14 cellular contexts compared by ENCODE assay signal in the genomic region with DNA sequence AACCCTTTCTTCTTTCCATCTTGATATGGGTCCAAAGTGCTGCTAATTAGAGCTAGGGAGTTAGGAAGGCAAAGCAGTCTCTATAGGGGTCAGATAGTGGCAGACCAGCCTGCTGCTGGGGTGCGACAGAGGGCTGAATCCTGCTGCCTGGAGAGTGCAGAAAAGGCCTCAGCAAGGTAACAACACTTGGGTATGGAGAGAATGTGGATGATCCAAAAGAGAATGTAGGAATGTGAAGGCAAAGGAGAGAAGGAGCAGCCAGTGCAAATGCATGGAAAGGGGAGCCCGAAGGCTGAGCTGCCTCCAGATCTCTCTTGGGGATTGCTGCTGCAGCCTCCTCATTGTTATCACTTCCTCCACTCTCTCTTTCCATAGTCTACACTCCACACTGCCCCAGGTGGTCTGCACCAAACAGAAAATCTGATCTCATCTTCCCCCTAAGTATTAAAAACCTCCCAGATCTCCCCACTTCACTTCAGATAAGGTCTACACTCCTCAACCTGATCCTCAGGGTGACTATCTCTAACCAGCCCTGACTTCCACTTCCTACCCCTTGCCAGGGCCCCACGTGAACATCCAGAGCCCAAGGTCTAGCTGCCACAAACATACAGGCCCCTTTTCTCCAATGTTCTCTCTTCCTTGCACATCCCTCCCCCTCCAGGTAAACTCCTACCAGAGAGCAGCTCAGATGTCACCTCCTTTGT. TPM values are rescaled to one million over a fixed set of nuclear protein-coding genes. Genes with fewer than 3 reads are reported as not detected.
DNase-seq lines count a peak whose midpoint lies in the region; ATAC-seq, FAIRE-seq and TF ChIP-seq lines count a peak whose summit lies in the region.
"Had no signal": no experiment of that assay in that cellular context is flagged by ENCODE, and none has a peak within 500 bp of the region (broad histone marks: within the 10 kb centered on the region; RNA-seq: fewer than 3 reads in every experiment).

No MANE protein-coding gene starts in this region.

- DNase-seq in H1 (ENCODE audit: low read depth in 1 of 2, low spot score in 2 of 2), result no peak
- no peak for DNase-seq in neuronal stem cell (ENCODE audit: low spot score)
- no peak for DNase-seq in DMS153 (lab: John Stamatoyannopoulos, UW)
- no peak for DNase-seq in central memory CD4-positive, alpha-beta T cell
- DNase-seq in stimulated activated naive CD4-positive, alpha-beta T cell (lab: John Stamatoyannopoulos, UW), result no peak
- DNase-seq: DMS53; mucosa of descending colon; NK-92 treated with Interleukin-12 subunit alpha and Interleukin-12 subunit beta, amount 100 ng/mL, for 24 hours; stimulated activated CD4-positive, alpha-beta T cell treated with anti-CD3 and anti-CD28 coated beads, Interleukin-1b, Interleukin-23, amount 100 ng/mL, for 48 hours had no signal

- TF ChIP-seq POLR2A in H1 (IDR thresholded peaks at IDR 0.05; ENCODE audit: control extremely low read depth in 1 of 2, low read depth in 2 of 2, low read length in 2 of 2), result no peak

- no peaks in the 10 kb centered on the region for H3K79me2 ChIP-seq in H1 (ENCODE audit: control insufficient read depth in 1 of 2, insufficient read depth in 2 of 2, low read length in 2 of 2)

- H3K23ac ChIP-seq in H1 (ENCODE audit: insufficient read length) (no peak overlapping the region), neuronal stem cell (ENCODE audit: low read depth, low read length, poor library complexity) (no peak overlapping the region)

- H3K9me3 ChIP-seq in BLaER1 (no peaks in the 10 kb centered on the region), H1 (ENCODE audit: insufficient read depth in 2 of 2, low read depth in 1 of 2, low read length in 1 of 2) (no peaks in the 10 kb centered on the region), neuronal stem cell (replicated peaks in 1 of 2; ENCODE audit: control insufficient read depth in 2 of 2, insufficient read depth in 1 of 2, low read depth in 1 of 2, low read length in 2 of 2) (no peaks in the 10 kb centered on the region)
- H3K9me3 ChIP-seq: mucosa of descending colon had no signal

- no peaks in the 10 kb centered on the region for H3K79me1 ChIP-seq in H1 (ENCODE audit: low read depth, low read length)
- H3K79me1 ChIP-seq in neuronal stem cell (ENCODE audit: low read depth, low read length), result no peaks in the 10 kb centered on the region

- H4K91ac ChIP-seq in H1 (replicated peaks; ENCODE audit: insufficient read length, low read length) (no peak overlapping the region), neuronal stem cell (ENCODE audit: low read depth, low read length, poor library complexity) (no peak overlapping the region)

- no peaks in the 10 kb centered on the region; the same call in 1 of the 2 replicates for H4K20me1 ChIP-seq in BLaER1
- H4K20me1 ChIP-seq in H1 (replicated peaks in 1 of 2; ENCODE audit: control insufficient read depth in 1 of 2, insufficient read depth in 2 of 2, low read length in 2 of 2), result no peaks in the 10 kb centered on the region

- H2BK120ac ChIP-seq in H1 (replicated peaks; ENCODE audit: low read depth, low read length), result no peak overlapping the region
- H2BK120ac ChIP-seq in neuronal stem cell (ENCODE audit: low read depth, low read length), result no peak overlapping the region

- CTCF ChIA-PET in H1 (lab: Charles Lee; ENCODE audit: partially characterized antibody), result interaction anchor here (0.6 to 4.3 kb wide), 11 partner anchors 8 to 674 kb away, joined by 3 to 15 read pairs (median 4); no protein-coding TSS in a partner anchor

- no peaks in the 10 kb centered on the region for H3K36me3 ChIP-seq in BLaER1
- H3K36me3 ChIP-seq in H1 (ENCODE audit: control insufficient read depth in 2 of 4, insufficient read depth in 4 of 4, low read length in 3 of 4), result no peaks in the 10 kb centered on the region
- no peaks in the 10 kb centered on the region for H3K36me3 ChIP-seq in neuronal stem cell (replicated peaks in 1 of 2; ENCODE audit: control insufficient read depth in 2 of 2, insufficient read depth in 2 of 2, low read length in 2 of 2)

- 0 out of 2 replicates have a peak overlapping the region, but pooled peaks have one; percentile 19 for H2BK20ac ChIP-seq in H1 (ENCODE audit: low read length)

- no peaks in the 10 kb centered on the region for H3K23me2 ChIP-seq in H1 (ENCODE audit: low read depth, low read length)

- no peak for TF ChIP-seq CTCF in H1 (IDR thresholded peaks at IDR 0.05; ENCODE audit: control extremely low read depth in 1 of 3, insufficient read depth in 1 of 3, low read depth in 1 of 3, low read length in 3 of 3)

- POLR2A ChIA-PET in H1 (lab: Charles Lee; ENCODE audit: partially characterized antibody), result interaction anchor here (0.6 to 1.6 kb wide), 6 partner anchors 8 to 111 kb away, joined by 3 to 5 read pairs (median 4); no protein-coding TSS in a partner anchor

- H4K8ac ChIP-seq in H1 (ENCODE audit: extremely low read depth, insufficient read depth, low read length), result no peak overlapping the region
- H4K8ac ChIP-seq in neuronal stem cell (ENCODE audit: low read depth, low read length), result no peak overlapping the region

- peak overlapping the region; percentile 78; the same call in 1 of the 2 replicates for H3K18ac ChIP-seq in H1 (ENCODE audit: extremely low read depth, low read length)
- H3K18ac ChIP-seq in neuronal stem cell (ENCODE audit: low read length), result no peak overlapping the region

- H3K14ac ChIP-seq in H1 (ENCODE audit: insufficient read length), result no peak overlapping the region
- no peak overlapping the region for H3K14ac ChIP-seq in neuronal stem cell (ENCODE audit: low read length)

- H2AFZ ChIP-seq in H1 (ENCODE audit: low read length) (0 out of 2 replicates have a peak overlapping the region, but pooled peaks have one; percentile 16), neuronal stem cell (ENCODE audit: low read length) (no peak overlapping the region)

- no peak overlapping the region for H3K4ac ChIP-seq in H1 (replicated peaks; ENCODE audit: insufficient read length, low read depth, low read length)
- H3K4ac ChIP-seq in neuronal stem cell (ENCODE audit: low read length), result no peak overlapping the region

- H2BK12ac ChIP-seq in H1 (ENCODE audit: low read depth, low read length) (no peak overlapping the region; the same call in 1 of the 2 replicates), neuronal stem cell (ENCODE audit: low read length) (no peak overlapping the region)

- H3K9ac ChIP-seq in BLaER1, result 0 out of 2 replicates have a peak overlapping the region, but pooled peaks have one; percentile 25
- no peak overlapping the region for H3K9ac ChIP-seq in H1 (replicated peaks in 1 of 4; ENCODE audit: extremely low read depth in 1 of 4, low read depth in 3 of 4, low read length in 3 of 4)
- H3K9ac ChIP-seq in neuronal stem cell (ENCODE audit: low read depth, low read length, poor library complexity), result no peak overlapping the region
- H3K9ac ChIP-seq: KMS-11 had no signal

- peak overlapping the region; percentile 62 for H3K4me2 ChIP-seq in BLaER1
- H3K4me2 ChIP-seq in H1 (ENCODE audit: insufficient read depth in 1 of 2, low read depth in 2 of 2, low read length in 2 of 2), result peak overlapping the region; percentile 24 to 37
- H3K4me2 ChIP-seq in neuronal stem cell (ENCODE audit: insufficient read depth, low read length, poor library complexity, severe bottlenecking), result no peak overlapping the region
- H3K4me2 ChIP-seq: KMS-11 had no signal

- ATAC-seq in GM18907 (IDR thresholded peaks at IDR 0.05; ENCODE audit: unreplicated experiment), result no peak
- ATAC-seq: mucosa of descending colon had no signal

- TF ChIP-seq RAD21 in Ishikawa (IDR thresholded peaks at IDR 0.05; ENCODE audit: low read depth) (no peak), H1 (IDR thresholded peaks at IDR 0.05 in 1 of 2, conservative IDR thresholded peaks at IDR 0.05 in 1 of 2; ENCODE audit: low read depth in 2 of 2, low read length in 2 of 2) (no peak)

- H3K4me3 ChIP-seq in BLaER1 (no peak overlapping the region), H1 (ENCODE audit: extremely low read depth in 1 of 4, insufficient read depth in 2 of 4, low read depth in 3 of 4, low read length in 4 of 4) (no peak overlapping the region), neuronal stem cell (ENCODE audit: low read length in 2 of 2) (no peak overlapping the region)
- H3K4me3 ChIP-seq: mucosa of descending colon had no signal

- WGBS in H1 (ENCODE audit: extremely low coverage in 1 of 2, insufficient coverage in 1 of 2, insufficient read length in 1 of 2, insufficient replicate concordance in 2 of 2, low coverage in 1 of 2, low lambda C conversion rate in 2 of 2, missing lambda C conversion rate in 1 of 2), 2 experiments, result 56% methylated on average over 3 of the region's 3 CpGs; no CpG with 5 or more reads in 1 of the 2 experiments
- WGBS in neuronal stem cell (ENCODE audit: extremely low coverage in 2 of 2, insufficient read length in 2 of 2, insufficient replicate concordance in 1 of 2), 2 donors, result no CpG with 5 or more reads among the region's 3 CpGs

- H4K5ac ChIP-seq in H1 (ENCODE audit: insufficient read length, low read depth, low read length), result no peak overlapping the region

- peaks cover 15% of the 10 kb centered on the region for H3K4me1 ChIP-seq in BLaER1
- H3K4me1 ChIP-seq in H1 (replicated peaks in 1 of 4; ENCODE audit: control insufficient read depth in 3 of 4, insufficient read depth in 4 of 4, low read length in 3 of 4), result peaks cover 3 to 16% (median 12%) of the 10 kb centered on the region in 4 experiments
- H3K4me1 ChIP-seq in neuronal stem cell (ENCODE audit: control insufficient read depth in 2 of 2, insufficient read depth in 1 of 2, low read depth in 1 of 2, low read length in 2 of 2), result peaks cover 14 to 37% of the 10 kb centered on the region in 2 donors

- no peaks in the 10 kb centered on the region for H3K27me3 ChIP-seq in BLaER1
- H3K27me3 ChIP-seq in H1 (replicated peaks in 1 of 4; ENCODE audit: control insufficient read depth in 3 of 4, extremely low read depth in 1 of 4, insufficient read depth in 3 of 4, low read length in 3 of 4), result no peaks in the 10 kb centered on the region
- no peaks in the 10 kb centered on the region for H3K27me3 ChIP-seq in neuronal stem cell (ENCODE audit: control insufficient read depth in 3 of 3, insufficient read depth in 3 of 3, low read depth in 1 of 3, low read length in 3 of 3)

- H3K56ac ChIP-seq in H1 (replicated peaks; ENCODE audit: insufficient read length, low read depth, low read length), result no peak overlapping the region

- 0 out of 2 replicates have a peak overlapping the region, but pooled peaks have one; percentile 0 for H3K27ac ChIP-seq in BLaER1
- no peak overlapping the region for H3K27ac ChIP-seq in H1 (ENCODE audit: low read depth, low read length)
- H3K27ac ChIP-seq in neuronal stem cell (replicated peaks; ENCODE audit: low read length), result peak overlapping the region; percentile 29
- H3K27ac ChIP-seq: KMS-11, VCaP had no signal

- H2BK15ac ChIP-seq in H1 (ENCODE audit: low read length), result 0 out of 2 replicates have a peak overlapping the region, but pooled peaks have one; percentile 50
- no peak overlapping the region for H2BK15ac ChIP-seq in neuronal stem cell (ENCODE audit: low read length)

- H2AK5ac ChIP-seq in H1 (ENCODE audit: low read depth, low read length), result no peak overlapping the region
- no peak overlapping the region for H2AK5ac ChIP-seq in neuronal stem cell (ENCODE audit: low read depth, low read length)

- FAIRE-seq in H1 (lab: Jason Lieb, UNC), result no peak

- H2BK5ac ChIP-seq in H1 (ENCODE audit: low read depth, low read length) (no peak overlapping the region; the same call in 1 of the 2 replicates), neuronal stem cell (ENCODE audit: low read length) (no peak overlapping the region)

- TF ChIP-seq EP300 in Ishikawa (IDR thresholded peaks at IDR 0.05; ENCODE audit: borderline replicate concordance) (no peak), H1 (IDR thresholded peaks at IDR 0.05; ENCODE audit: borderline replicate concordance in 1 of 2, low read depth in 2 of 2, low read length in 2 of 2) (no peak)

RNA-seq across cellular contexts. Expression of a gene that starts 28.8 kb away (rescaled TPM):
- total RNA-seq in H1 (2021; fragmentation: NEBNext Ultra II Directional; extraction: Animal tissue kit (Norgen Biotek cat#: 25700)), result 3.3 and 3.4 TPM in 2 replicates
- polyA plus RNA-seq in H1 (2011; rRNA removed), result 2.0 and 4.2 TPM in 2 replicates
- 2.8 TPM for polyA plus RNA-seq in H1 (2011; cell fraction: cytosol; rRNA removed)
- polyA plus RNA-seq in H1 (2011; cell fraction: nucleus; rRNA removed), result 5.6 TPM
- 2.4 to 3.2 TPM (median 2.7 TPM) in 4 replicates for polyA plus RNA-seq in H1 (2012, experiment 1 of 2)
- 3.4 TPM for polyA plus RNA-seq in H1 (2012, experiment 2 of 2)
- polyA plus RNA-seq in H1 (2013, experiment 1 of 2), result 4.5 TPM
- polyA plus RNA-seq in H1 (2013, experiment 2 of 2), result 4.3 TPM
- 3.0 and 4.6 TPM in 2 replicates for polyA minus RNA-seq in H1 (2011; rRNA and poly(A)+ RNA removed)
- 1.7 TPM for polyA minus RNA-seq in H1 (2011; cell fraction: cytosol; rRNA and poly(A)+ RNA removed)
- 5.1 TPM for polyA minus RNA-seq in H1 (2011; cell fraction: nucleus; rRNA and poly(A)+ RNA removed)
- 11.3 TPM for polyA plus RNA-seq in neuronal stem cell (2013, experiment 1 of 2)
- polyA plus RNA-seq in neuronal stem cell (2013, experiment 2 of 2), result 12.2 TPM

RNA-seq across cellular contexts. Expression of a gene that starts 29.2 kb away (rescaled TPM):
- not detected in 2 replicates for total RNA-seq in H1 (2021; fragmentation: NEBNext Ultra II Directional; extraction: Animal tissue kit (Norgen Biotek cat#: 25700))
- 0.22 and 0.59 TPM in 2 replicates for polyA plus RNA-seq in H1 (2011; rRNA removed)
- polyA plus RNA-seq in H1 (2011; cell fraction: cytosol; rRNA removed), result 0.21 TPM
- 0.33 TPM for polyA plus RNA-seq in H1 (2011; cell fraction: nucleus; rRNA removed)
- 1.9 to 2.8 TPM (median 2.5 TPM) in 4 replicates for polyA plus RNA-seq in H1 (2012, experiment 1 of 2)
- polyA plus RNA-seq in H1 (2012, experiment 2 of 2), result 0.42 TPM
- under 0.01 TPM for polyA plus RNA-seq in H1 (2013, experiment 1 of 2)
- polyA plus RNA-seq in H1 (2013, experiment 2 of 2), result 0.09 TPM
- polyA minus RNA-seq in H1 (2011; rRNA and poly(A)+ RNA removed), result 0.10 and 0.73 TPM in 2 replicates
- not detected for polyA minus RNA-seq in H1 (2011; cell fraction: cytosol; rRNA and poly(A)+ RNA removed)
- 0.20 TPM for polyA minus RNA-seq in H1 (2011; cell fraction: nucleus; rRNA and poly(A)+ RNA removed)
- 1.1 TPM for polyA plus RNA-seq in neuronal stem cell (2013, experiment 1 of 2)
- 0.62 TPM for polyA plus RNA-seq in neuronal stem cell (2013, experiment 2 of 2)
